In the genomic region with DNA sequence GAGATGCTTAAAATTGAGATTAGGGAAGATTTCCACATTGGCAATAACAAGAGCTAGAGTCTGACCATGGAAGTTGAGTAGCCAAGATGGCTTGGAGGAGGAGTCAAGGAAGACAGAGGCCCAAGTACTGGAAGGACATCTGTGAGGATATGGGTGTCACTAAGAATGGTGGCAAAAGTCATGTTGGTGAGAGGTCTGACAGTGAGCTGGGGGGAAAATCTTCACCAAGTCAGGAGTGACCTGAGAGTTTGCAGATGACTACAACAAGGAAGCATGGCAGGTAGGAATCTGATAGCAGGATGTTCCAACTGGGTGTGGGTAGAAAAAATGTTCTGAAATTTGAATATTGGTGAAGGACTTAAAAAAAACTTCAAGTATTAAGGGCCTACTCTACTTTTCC, we compare ENCODE assay signal across 2 cellular contexts.
TF ChIP-seq lines count a peak whose summit lies in the region.

No MANE protein-coding gene starts in this region.

TF ChIP-seq in IMR-90, 13 proteins besides CTCF, POLR2A, EP300 and RAD21:
- TF ChIP-seq MXI1 (IDR thresholded peaks at IDR 0.05; ENCODE audit: borderline replicate concordance, low read depth, low read length), result no peak
- TF ChIP-seq MAFK (IDR thresholded peaks at IDR 0.05; ENCODE audit: low read depth, low read length), result no peak
- TF ChIP-seq RCOR1 (IDR thresholded peaks at IDR 0.05; ENCODE audit: insufficient replicate concordance, low read length), result no peak
- TF ChIP-seq CHD1 (IDR thresholded peaks at IDR 0.05; ENCODE audit: low read depth, low read length), result no peak
- TF ChIP-seq MAZ (IDR thresholded peaks at IDR 0.05; ENCODE audit: borderline replicate concordance, low read depth, low read length), result no peak
- TF ChIP-seq CEBPB (IDR thresholded peaks at IDR 0.05; ENCODE audit: low read depth, low read length), result no peak
- TF ChIP-seq FOS (IDR thresholded peaks at IDR 0.05; ENCODE audit: low read depth, low read length), result no peak
- TF ChIP-seq, protein P1, sequence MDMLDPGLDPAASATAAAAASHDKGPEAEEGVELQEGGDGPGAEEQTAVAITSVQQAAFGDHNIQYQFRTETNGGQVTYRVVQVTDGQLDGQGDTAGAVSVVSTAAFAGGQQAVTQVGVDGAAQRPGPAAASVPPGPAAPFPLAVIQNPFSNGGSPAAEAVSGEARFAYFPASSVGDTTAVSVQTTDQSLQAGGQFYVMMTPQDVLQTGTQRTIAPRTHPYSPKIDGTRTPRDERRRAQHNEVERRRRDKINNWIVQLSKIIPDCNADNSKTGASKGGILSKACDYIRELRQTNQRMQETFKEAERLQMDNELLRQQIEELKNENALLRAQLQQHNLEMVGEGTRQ (IDR thresholded peaks at IDR 0.05; ENCODE audit: low read depth, low read length), result no peak
- no peak for TF ChIP-seq RFX5 (IDR thresholded peaks at IDR 0.05; ENCODE audit: low read depth, low read length)
- TF ChIP-seq NFE2L2 (IDR thresholded peaks at IDR 0.05; ENCODE audit: low read depth, low read length), result no peak
- no peak for TF ChIP-seq BHLHE40 (IDR thresholded peaks at IDR 0.05; ENCODE audit: low read depth, low read length)
- TF ChIP-seq, protein P2, sequence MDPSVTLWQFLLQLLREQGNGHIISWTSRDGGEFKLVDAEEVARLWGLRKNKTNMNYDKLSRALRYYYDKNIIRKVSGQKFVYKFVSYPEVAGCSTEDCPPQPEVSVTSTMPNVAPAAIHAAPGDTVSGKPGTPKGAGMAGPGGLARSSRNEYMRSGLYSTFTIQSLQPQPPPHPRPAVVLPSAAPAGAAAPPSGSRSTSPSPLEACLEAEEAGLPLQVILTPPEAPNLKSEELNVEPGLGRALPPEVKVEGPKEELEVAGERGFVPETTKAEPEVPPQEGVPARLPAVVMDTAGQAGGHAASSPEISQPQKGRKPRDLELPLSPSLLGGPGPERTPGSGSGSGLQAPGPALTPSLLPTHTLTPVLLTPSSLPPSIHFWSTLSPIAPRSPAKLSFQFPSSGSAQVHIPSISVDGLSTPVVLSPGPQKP (IDR thresholded peaks at IDR 0.05; ENCODE audit: borderline replicate concordance, low read depth, low read length), result no peak
- TF ChIP-seq SMC3 (IDR thresholded peaks at IDR 0.05; ENCODE audit: low read depth, low read length), result no peak

TF ChIP-seq in H1, 55 proteins besides CTCF, POLR2A, EP300 and RAD21:
- TF ChIP-seq CBX5 (IDR thresholded peaks at IDR 0.05; ENCODE audit: low read depth, low read length), result no peak
- TF ChIP-seq SIRT6 (IDR thresholded peaks at IDR 0.05; ENCODE audit: low read length), result no peak
